ENCODE assay signal across 20 cellular contexts in the genomic region with DNA sequence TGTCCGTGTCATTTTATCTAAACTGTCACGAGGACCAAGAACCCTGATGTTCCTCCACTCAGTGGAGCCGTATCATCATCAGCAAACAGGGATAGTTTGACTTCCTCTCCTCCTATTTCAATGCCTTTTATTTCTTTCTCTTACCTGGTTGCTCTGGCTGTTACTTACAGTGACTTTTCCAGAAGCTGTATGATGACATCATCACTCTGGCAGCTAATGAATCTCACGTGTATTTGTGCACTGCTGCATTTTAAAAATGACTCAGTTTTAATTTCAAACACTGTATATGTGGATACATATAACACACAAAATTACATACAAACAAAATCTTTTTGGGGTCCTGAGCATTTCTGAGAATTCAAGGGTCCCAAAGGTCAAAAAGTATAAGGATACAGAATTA.
DNase-seq lines count a peak whose midpoint lies in the region; TF ChIP-seq lines count a peak whose summit lies in the region.
"Had no signal": no experiment of that assay in that cellular context is flagged by ENCODE, and none has a peak within 500 bp of the region (broad histone marks: within the 10 kb centered on the region; RNA-seq: fewer than 3 reads in every experiment).

No MANE protein-coding gene starts in this region.

- intact Hi-C loops in cardiac septum (cut with DNase I): no loop called here

- peaks cover 9% of the 10 kb centered on the region for H3K9me3 Mint-ChIP-seq in mesothelial cell of epicardium

- H3K27ac ChIP-seq in epithelial cell of prostate: no peak overlapping the region
- H3K27ac ChIP-seq: cardiac muscle cell, gastrocnemius medialis, thyroid gland, VCaP had no signal

- H3K4me3 Mint-ChIP-seq in mesothelial cell of epicardium: no peak overlapping the region
- H3K4me3 Mint-ChIP-seq: nephron progenitor cell; T-helper 1 cell treated with Interleukin-12 subunit alpha and Interleukin-12 subunit beta and Interleukin-4 antibody, amounts not matched to agents 30 μg/mL and 1 μg/mL, for 36 hours had no signal

- DNase-seq in DMS53 (lab: John Stamatoyannopoulos, UW) (peak; percentile 44), NCI-H69 (lab: John Stamatoyannopoulos, UW) (peak; percentile 12), epithelial cell of prostate (ENCODE audit: low read depth, low spot score) (peak; percentile 14), mesothelial cell of epicardium (ENCODE audit: low spot score in 2 of 2, unreplicated experiment in 2 of 2) (no peak), NCI-H748 treated with DMSO at 0.1 percent for 48 hours (lab: John Stamatoyannopoulos, UW) (no peak), cardiac septum (ENCODE audit: low spot score) (no peak)
- no peak for DNase-seq in activated CD4-positive, alpha-beta T cell treated with anti-CD3 and anti-CD28 coated beads, Interleukin-2, amount 50 U/mL, for 48 hours
- DNase-seq in stimulated activated CD4-positive, alpha-beta T cell treated with anti-CD3 and anti-CD28 coated beads, Interleukin-2, amount 100 ng/mL, for 48 hours: no peak
- DNase-seq: activated CD4-positive, alpha-beta T cell treated with anti-CD3 and anti-CD28 coated beads, Interleukin-2, amount 50 U/mL, for 4 hours; activated gamma-delta T cell treated with Interleukin-2 at 50 U/mL for 16 hours; DMS79; gastrocnemius medialis; NCI-H1417 treated with DMSO at 0.1 percent for 48 hours; nephron progenitor cell; SHP77 treated with DMSO at 0.1 percent for 48 hours; stimulated activated naive CD4-positive, alpha-beta T cell treated with Interleukin-2 at 50 U/mL for 16 hours; thyroid gland had no signal

- no peak for TF ChIP-seq CTCF in mesothelial cell of epicardium (IDR thresholded peaks at IDR 0.05; ENCODE audit: unreplicated experiment)

- peak overlapping the region; percentile 74 for H3K27ac Mint-ChIP-seq in mesothelial cell of epicardium
- H3K27ac Mint-ChIP-seq: nephron progenitor cell; T-helper 1 cell treated with Interleukin-12 subunit alpha and Interleukin-12 subunit beta and Interleukin-4 antibody, amounts not matched to agents 30 μg/mL and 1 μg/mL, for 36 hours had no signal

- H3K36me3 Mint-ChIP-seq in mesothelial cell of epicardium: no peaks in the 10 kb centered on the region

- H3K27me3 Mint-ChIP-seq in mesothelial cell of epicardium (ENCODE audit: low read depth): no peaks in the 10 kb centered on the region

- H3K4me1 Mint-ChIP-seq in mesothelial cell of epicardium: peaks cover 4% of the 10 kb centered on the region

Comparison
In these comparisons a context has a peak if more than half of its experiments do, and no peak if none do; other contexts are left out.
1. DNase-seq: peak in DMS53 (single experiment), NCI-H69 (single experiment) and epithelial cell of prostate (single experiment); none in mesothelial cell of epicardium (0 of 2), NCI-H748 treated with DMSO at 0.1 percent for 48 hours (single experiment), cardiac septum (single experiment), activated CD4-positive, alpha-beta T cell treated with anti-CD3 and anti-CD28 coated beads, Interleukin-2, amount 50 U/mL, for 48 hours (0 of 2) and stimulated activated CD4-positive, alpha-beta T cell treated with anti-CD3 and anti-CD28 coated beads, Interleukin-2, amount 100 ng/mL, for 48 hours (0 of 2).